Comparison of ENCODE assay signal across 8 cellular contexts in the genomic region with DNA sequence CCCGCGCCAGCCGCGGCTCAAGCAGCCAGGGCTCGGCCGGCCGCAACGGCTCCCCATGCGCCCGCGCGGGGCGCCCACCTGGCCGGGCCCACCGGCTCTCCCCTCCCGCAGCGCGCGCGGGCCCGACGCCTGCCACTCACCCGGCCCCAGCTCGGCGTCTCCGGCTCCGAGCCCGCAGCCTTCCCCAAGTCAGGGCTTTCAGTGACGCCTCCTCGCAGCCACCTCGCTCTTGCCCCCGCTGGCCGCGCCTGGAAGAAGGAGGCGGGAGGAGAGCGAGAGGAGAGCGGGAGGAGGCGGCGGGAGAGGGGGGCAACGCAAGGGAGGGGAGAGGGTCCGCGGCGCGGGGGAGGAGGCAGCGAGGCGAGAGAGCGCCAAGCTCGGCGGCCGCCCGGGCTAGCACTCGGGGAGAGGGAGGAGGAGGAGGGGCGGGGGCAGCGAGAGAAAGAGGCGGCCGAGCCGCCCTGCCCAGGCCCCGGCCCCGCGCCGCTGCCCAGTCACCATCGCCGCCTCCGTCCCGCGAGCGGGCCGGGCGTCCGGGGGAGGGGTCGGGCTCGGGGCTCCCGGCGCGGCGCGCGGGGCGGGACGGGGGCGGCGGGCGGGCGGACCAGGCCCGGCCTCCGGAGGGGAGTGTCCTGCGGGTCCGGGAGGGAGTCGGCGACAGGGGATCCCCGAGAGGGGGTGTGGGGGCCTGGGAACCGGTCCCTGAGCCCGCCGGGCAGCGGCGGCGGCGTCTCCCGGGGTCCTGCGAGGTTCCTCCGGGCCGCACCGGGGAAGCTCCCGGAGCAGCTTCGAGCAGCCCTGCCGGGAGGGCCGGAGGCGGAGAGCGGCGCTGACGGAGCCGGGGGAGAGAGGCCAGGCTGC. TPM values are rescaled to one million over a fixed set of nuclear protein-coding genes. Genes with fewer than 3 reads are reported as not detected.
DNase-seq lines count a peak whose midpoint lies in the region; ATAC-seq and TF ChIP-seq lines count a peak whose summit lies in the region.

A gene with protein sequence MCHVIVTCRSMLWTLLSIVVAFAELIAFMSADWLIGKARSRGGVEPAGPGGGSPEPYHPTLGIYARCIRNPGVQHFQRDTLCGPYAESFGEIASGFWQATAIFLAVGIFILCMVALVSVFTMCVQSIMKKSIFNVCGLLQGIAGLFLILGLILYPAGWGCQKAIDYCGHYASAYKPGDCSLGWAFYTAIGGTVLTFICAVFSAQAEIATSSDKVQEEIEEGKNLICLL (minus strand): TSS at position 414 of the 861 bp plus-strand sequence. CDS start 138,559 bp downstream, outside the sequence.

- peak; percentile 67 for ATAC-seq in GM19324 (IDR thresholded peaks at IDR 0.05; ENCODE audit: low FRiP score, unreplicated experiment)
- peak; percentile 61 for ATAC-seq in HG03432 (IDR thresholded peaks at IDR 0.05; ENCODE audit: unreplicated experiment)

- H3K27ac Mint-ChIP-seq in brain: peak within 1 kb of the TSS; percentile 33 to 97 (median 82)

- peak in 1 of 2 experiments; percentile 12 for TF ChIP-seq CTCF in brain (conservative IDR thresholded peaks at IDR 0.05)

- DNase-seq in COLO668 (lab: John Stamatoyannopoulos, UW; ENCODE audit: unreplicated experiment) (peak; percentile 71), RPMI7951 (ENCODE audit: low read depth) (peak; percentile 75), hypothalamus (lab: John Stamatoyannopoulos, UW) (peak in 48 of 51 donors; percentile 17 to 90 (median 64)), putamen (ENCODE audit: low spot score) (peak; percentile 59), UCSD-AML1 (lab: John Stamatoyannopoulos, UW; ENCODE audit: unreplicated experiment) (no peak)

- H3K27me3 Mint-ChIP-seq in brain: peaks cover 8% of the 10 kb centered on the region

- peaks cover 48% of the 10 kb centered on the region for H3K4me1 Mint-ChIP-seq in brain

- H3K36me3 Mint-ChIP-seq in brain: peaks cover 7% of the 10 kb centered on the region

- no peaks in the 10 kb centered on the region for H3K9me3 Mint-ChIP-seq in brain

- H3K4me3 Mint-ChIP-seq in brain: peak within 1 kb of the TSS; percentile 90 to 95 (median 92)

RNA-seq across cellular contexts. Expression of the gene that starts here (rescaled TPM):
- total RNA-seq in RPMI7951 (2014; rRNA removed; shearing (Covaris generic)): 35.1 and 38.2 TPM in 2 replicates
- 3.2 TPM for polyA plus RNA-seq in brain (ENCODE audit: insufficient read depth, low read depth, low replicate concordance)
